22 cellular contexts compared by ENCODE assay signal in genomic region chr1:158155673-158156072, GRCh38. TPM values are rescaled to one million over a fixed set of nuclear protein-coding genes. Genes with fewer than 3 reads are reported as not detected.
"Had no signal": no experiment of that assay in that cellular context is flagged by ENCODE, and none has a peak within 500 bp of the region (broad histone marks: within the 10 kb centered on the region; RNA-seq: fewer than 3 reads in every experiment).

No MANE protein-coding gene starts in this region.

- H3K4me1 Mint-ChIP-seq: nephron had no signal

- H3K9me3 ChIP-seq: body of pancreas, gastroesophageal sphincter, tibial artery, uterus had no signal

- FAIRE-seq: kidney had no signal

- DNase-seq: activated CD4-positive, alpha-beta T cell treated with anti-CD3 and anti-CD28 coated beads for 48 hours; activated CD8-positive, alpha-beta T cell treated with anti-CD3 and anti-CD28 coated beads for 36 hours; activated gamma-delta T cell treated with Interleukin-2 at 50 U/mL for 16 hours; activated T-cell treated with anti-CD3 and anti-CD28 coated beads, Interleukin-2, amount 50 U/mL, for 48 hours; amniotic stem cell; body of pancreas; effector memory CD8-positive, alpha-beta T cell; kidney; nucleus accumbens; stimulated activated CD4-positive, alpha-beta T cell treated with anti-CD3 and anti-CD28 coated beads, Interleukin-15, amount 100 ng/mL, for 24 hours; stimulated activated CD4-positive, alpha-beta T cell treated with anti-CD3 and anti-CD28 coated beads, Interleukin-4, amount 100 ng/mL, for 1 hour; stimulated activated naive CD4-positive, alpha-beta T cell; tibial artery; uterus had no signal

- H3K27ac Mint-ChIP-seq: activated CD8-positive, alpha-beta T cell treated with anti-CD3 and anti-CD28 coated beads for 36 hours; activated naive CD8-positive, alpha-beta T cell; dendritic cell treated with granulocyte-macrophage colony-stimulating factor and Interleukin-4, amounts not matched to agents 40 ng/mL and 50 ng/mL, for 4 days; effector memory CD8-positive, alpha-beta T cell; nephron; WTC11 had no signal

- ATAC-seq: activated CD8-positive, alpha-beta T cell treated with anti-CD3 and anti-CD28 coated beads for 36 hours; body of pancreas; effector memory CD8-positive, alpha-beta T cell; gastroesophageal sphincter; WTC11 had no signal

- H3K27me3 Mint-ChIP-seq: dendritic cell treated with granulocyte-macrophage colony-stimulating factor and Interleukin-4, amounts not matched to agents 40 ng/mL and 50 ng/mL, for 4 days had no signal

- H3K9me3 Mint-ChIP-seq: activated CD8-positive, alpha-beta T cell treated with anti-CD3 and anti-CD28 coated beads for 36 hours; dendritic cell treated with granulocyte-macrophage colony-stimulating factor and Interleukin-4, amounts not matched to agents 40 ng/mL and 50 ng/mL, for 4 days; effector memory CD8-positive, alpha-beta T cell; nephron; WTC11 had no signal

- H3K36me3 Mint-ChIP-seq: WTC11 had no signal

- H3K36me3 ChIP-seq: gastroesophageal sphincter, tibial artery, uterus had no signal

- H3K4me3 ChIP-seq: body of pancreas, gastroesophageal sphincter, skin epidermis, tibial artery, uterus had no signal

- H3K4me1 ChIP-seq: body of pancreas, gastroesophageal sphincter, tibial artery, uterus had no signal

- H3K27ac ChIP-seq: body of pancreas, epithelial cell of prostate, gastroesophageal sphincter, skin epidermis, tibial artery, uterus had no signal

- H3K4me3 Mint-ChIP-seq: activated CD8-positive, alpha-beta T cell treated with anti-CD3 and anti-CD28 coated beads for 36 hours; activated naive CD8-positive, alpha-beta T cell; dendritic cell treated with granulocyte-macrophage colony-stimulating factor and Interleukin-4, amounts not matched to agents 40 ng/mL and 50 ng/mL, for 4 days; effector memory CD8-positive, alpha-beta T cell; nephron; WTC11 had no signal

- H3K27me3 ChIP-seq: body of pancreas, uterus had no signal

RNA-seq across cellular contexts. Expression of gene CD1D, which starts 25.0 kb away (rescaled TPM):
- total RNA-seq: activated CD8-positive, alpha-beta T cell treated with anti-CD3 and anti-CD28 coated beads for 36 hours; T-helper 1 cell treated with Interleukin-12 subunit alpha and Interleukin-12 subunit beta and Interleukin-4 antibody, amounts not matched to agents 30 ng/mL and 1 ng/mL, for 36 hours had no signal
